Comparison of ENCODE assay signal across 8 cellular contexts in genomic region chr16:87492721-87493554, GRCh38. TPM values are rescaled to one million over a fixed set of nuclear protein-coding genes. Genes with fewer than 3 reads are reported as not detected.
DNase-seq lines count a peak whose midpoint lies in the region; ATAC-seq and FAIRE-seq lines count a peak whose summit lies in the region.

ZCCHC14 (minus strand) TSS chr16:87493024; CDS start chr16:87492238, 786 bp downstream.

- FAIRE-seq in endometrium (lab: Jason Lieb, UNC), result peak; percentile 39

- DNase-seq in CMK (ENCODE audit: low read depth) (peak; percentile 96), HS-27A (ENCODE audit: low read depth) (peak; percentile 89), NOMO-1 treated with DMSO at 0.1 percent for 48 hours (lab: John Stamatoyannopoulos, UW; ENCODE audit: unreplicated experiment) (peak; percentile 96)
- peak; percentile 96 for DNase-seq in activated CD8-positive, alpha-beta memory T cell treated with anti-CD3 and anti-CD28 coated beads, Interleukin-2, amount 50 U/mL, for 24 hours (ENCODE audit: extremely low read depth)
- peak; percentile 99 for DNase-seq in stimulated activated CD8-positive, alpha-beta memory T cell treated with anti-CD3 and anti-CD28 coated beads, Interleukin-15, amount 100 ng/mL, for 1 hour (ENCODE audit: low read depth)

- peaks cover 6% of the 10 kb centered on the region for H3K36me3 ChIP-seq in mesodermal cell (ENCODE audit: control insufficient read depth, insufficient read depth, low read length)

- no peaks in the 10 kb centered on the region for H3K9me3 ChIP-seq in mesodermal cell (ENCODE audit: control insufficient read depth, low read length)

- H3K4me3 ChIP-seq in mesodermal cell (ENCODE audit: extremely low read depth, insufficient read depth, low read length, poor library complexity, severe bottlenecking), result peak within 1 kb of the TSS; percentile 44

- ATAC-seq in GM19467 (IDR thresholded peaks at IDR 0.05; ENCODE audit: unreplicated experiment), result peak; percentile 90

- H3K4me1 ChIP-seq in mesodermal cell (ENCODE audit: control insufficient read depth, insufficient read depth, low read length, poor library complexity, severe bottlenecking), result peaks cover 25% of the 10 kb centered on the region

- WGBS in mesodermal cell (ENCODE audit: insufficient coverage in 2 of 2), 2 experiments, result 0 to 1% methylated on average over 72 to 111 of the region's 116 CpGs

- peak within 1 kb of the TSS; percentile 29 for H3K27ac ChIP-seq in mesodermal cell (ENCODE audit: low read depth, low read length, severe bottlenecking)

RNA-seq across cellular contexts. Expression of gene ZCCHC14, which starts in this region (rescaled TPM):
- polyA plus RNA-seq in mesodermal cell (2013, experiment 1 of 2), result 21.6 TPM
- polyA plus RNA-seq in mesodermal cell (2013, experiment 2 of 2), result 18.5 TPM

Comparison
In these comparisons a context has a peak if more than half of its experiments do, and no peak if none do; other contexts are left out.
1. Peak in every context shown above with its lines: DNase-seq, ATAC-seq, H3K4me3 ChIP-seq and H3K27ac ChIP-seq.